In genomic region chr2:12289105-12289802, GRCh38 we compare ENCODE assay signal across 11 cellular contexts.
"Had no signal": no experiment of that assay in that cellular context is flagged by ENCODE, and none has a peak within 500 bp of the region (broad histone marks: within the 10 kb centered on the region; RNA-seq: fewer than 3 reads in every experiment).

No MANE protein-coding gene starts in this region.

- H3K4me2 ChIP-seq: neural progenitor cell had no signal

- H3K36me3 Mint-ChIP-seq: neural progenitor cell had no signal

- H3K9ac ChIP-seq: neural progenitor cell, parathyroid adenoma had no signal

- ATAC-seq: gastroesophageal sphincter had no signal

- DNase-seq: activated CD4-positive, alpha-beta T cell treated with anti-CD3 and anti-CD28 coated beads, Interleukin-2, amount 50 U/mL, for 4 hours; activated CD4-positive, CD25-positive, alpha-beta regulatory T cell treated with anti-CD3 and anti-CD28 coated beads, Interleukin-2, amount 50 U/mL, for 72 hours; activated gamma-delta T cell treated with Interleukin-2 at 50 U/mL for 16 hours; activated naive CD8-positive, alpha-beta T cell treated with anti-CD3 and anti-CD28 coated beads for 36 hours; activated T-cell treated with anti-CD3 and anti-CD28 coated beads, Interleukin-2, amount 50 U/mL, for 48 hours; thyroid gland had no signal

- H2AFZ ChIP-seq: neural progenitor cell, parathyroid adenoma had no signal

- H3K4me1 ChIP-seq: gastroesophageal sphincter, neural progenitor cell, parathyroid adenoma, thyroid gland had no signal

- H3K4me1 Mint-ChIP-seq: neural progenitor cell had no signal

- H3K27ac Mint-ChIP-seq: activated naive CD8-positive, alpha-beta T cell treated with anti-CD3 and anti-CD28 coated beads for 36 hours; neural progenitor cell had no signal

- H3K79me2 ChIP-seq: parathyroid adenoma had no signal

- H3K4me3 ChIP-seq: ascending aorta, gastroesophageal sphincter, neural progenitor cell, thyroid gland, vagina had no signal

- H3K4me3 Mint-ChIP-seq: activated naive CD8-positive, alpha-beta T cell treated with anti-CD3 and anti-CD28 coated beads for 36 hours; neural progenitor cell had no signal

- H3K9me3 ChIP-seq: ascending aorta, gastroesophageal sphincter, thyroid gland, vagina had no signal

- H3K36me3 ChIP-seq: ascending aorta, gastroesophageal sphincter, neural progenitor cell, thyroid gland, vagina had no signal

- H3K27me3 ChIP-seq: ascending aorta, gastroesophageal sphincter, neural progenitor cell, thyroid gland, vagina had no signal

- H3K27me3 Mint-ChIP-seq: activated naive CD8-positive, alpha-beta T cell treated with anti-CD3 and anti-CD28 coated beads for 36 hours had no signal

- H3K27ac ChIP-seq: ascending aorta, gastroesophageal sphincter, neural progenitor cell, parathyroid adenoma, thyroid gland, vagina had no signal
